Comparison of ENCODE assay signal across 11 cellular contexts in the genomic region with DNA sequence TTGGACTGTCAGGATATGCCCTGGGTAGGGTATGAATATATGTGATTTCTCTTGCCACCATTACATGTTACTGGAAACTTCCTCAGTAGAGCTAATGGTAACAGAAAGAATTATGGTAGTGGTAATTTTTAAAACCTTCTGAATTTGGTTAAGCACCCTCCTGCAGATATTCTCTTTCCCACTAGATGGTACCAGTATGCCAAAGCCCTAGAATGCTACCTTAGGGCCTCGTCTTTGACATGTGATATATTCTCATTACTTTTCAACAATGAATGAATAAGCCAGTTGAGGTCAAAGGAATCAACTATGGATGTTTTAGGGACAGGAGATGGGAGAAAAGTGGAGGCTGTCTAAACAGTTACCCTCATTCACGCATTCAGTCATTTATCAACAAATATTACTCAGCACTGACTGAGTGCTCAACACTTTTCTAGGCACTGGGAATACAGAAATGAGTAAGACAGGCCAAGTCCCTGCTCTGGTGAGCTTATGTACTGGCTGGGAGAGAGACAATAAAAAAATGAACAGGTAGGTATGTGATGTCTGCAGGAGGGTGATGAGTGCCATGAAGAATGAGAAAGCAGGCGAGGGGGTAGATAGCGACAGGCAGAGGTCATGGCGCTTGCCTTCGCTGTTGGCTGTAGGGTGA. TPM values are rescaled to one million over a fixed set of nuclear protein-coding genes. Genes with fewer than 3 reads are reported as not detected.
DNase-seq lines count a peak whose midpoint lies in the region; ATAC-seq, FAIRE-seq and TF ChIP-seq lines count a peak whose summit lies in the region.
"Had no signal": no experiment of that assay in that cellular context is flagged by ENCODE, and none has a peak within 500 bp of the region (broad histone marks: within the 10 kb centered on the region; RNA-seq: fewer than 3 reads in every experiment).

No MANE protein-coding gene starts in this region.

- intact Hi-C loops in adrenal gland (cut with DNase I) (no loop called here), lower leg skin (cut with DNase I; ENCODE audit: low total_unique reads) (no loop called here)

- peaks cover 5 to 10% (median 6%) of the 10 kb centered on the region in 4 donors for H3K4me1 Mint-ChIP-seq in CD4-positive, CD25-positive, alpha-beta regulatory T cell
- H3K4me1 Mint-ChIP-seq: stimulated activated naive B cell treated with anti-CD40 and anti-IgM and Interleukin-4, amounts not matched to agents 10 μg/mL and 1 μg/mL and 100 μg/mL, for 72 hours had no signal

- H3K27me3 ChIP-seq in CD4-positive, CD25-positive, alpha-beta regulatory T cell (ENCODE audit: control insufficient read depth, insufficient read depth, low read length) = no peaks in the 10 kb centered on the region
- no peaks in the 10 kb centered on the region for H3K27me3 ChIP-seq in adrenal gland

- in situ Hi-C loops in SK-MEL-5 (cut with HindIII; ENCODE audit: low pct_unique_long_range_greater_than_20kb, low sequenced_read_pairs) = no loop called here

- H3K27ac Mint-ChIP-seq in CD4-positive, CD25-positive, alpha-beta regulatory T cell = peak overlapping the region in 2 of 3 donors; percentile 2 to 63
- H3K27ac Mint-ChIP-seq: stimulated activated naive B cell treated with anti-CD40 and anti-IgM and Interleukin-4, amounts not matched to agents 10 μg/mL and 1 μg/mL and 100 μg/mL, for 72 hours had no signal

- no peaks in the 10 kb centered on the region for H3K9me3 ChIP-seq in CD4-positive, CD25-positive, alpha-beta regulatory T cell (ENCODE audit: control insufficient read depth in 2 of 2, low read length in 2 of 2)
- no peaks in the 10 kb centered on the region for H3K9me3 ChIP-seq in adrenal gland (replicated peaks in 1 of 3)

- no peak for TF ChIP-seq POLR2A in adrenal gland (IDR thresholded peaks at IDR 0.05)
- no peak for TF ChIP-seq POLR2A in lower leg skin (IDR thresholded peaks at IDR 0.05)

- DNase-seq in CD4-positive, CD25-positive, alpha-beta regulatory T cell = peak in 1 of 3 donors; percentile 26
- DNase-seq in GM18507 (ENCODE audit: extremely low spot score, insufficient read length, low read depth) (no peak), SK-MEL-5 (ENCODE audit: low read depth, low spot score) (peak; percentile 67), fibroblast of villous mesenchyme (ENCODE audit: low read depth) (peak; percentile 56), adrenal gland (no peak), 8988T (no peak), NCI-H1048 (lab: John Stamatoyannopoulos, UW) (no peak), lower leg skin (ENCODE audit: low spot score in 2 of 2) (no peak)
- DNase-seq: NCI-H1105; stimulated activated naive B cell treated with anti-CD40 and anti-IgM and Interleukin-4, amounts not matched to agents 10 μg/mL and 1 μg/mL and 100 μg/mL, for 72 hours had no signal

- WGBS in adrenal gland, 4 donors = 76 to 81% (median 78%) methylated on average over 6 of the region's 6 CpGs
- WGBS in lower leg skin, 2 donors = 88 to 90% methylated on average over 6 of the region's 6 CpGs

- peaks cover 0 to 2% (median 0%) of the 10 kb centered on the region in 7 donors for H3K9me3 Mint-ChIP-seq in CD4-positive, CD25-positive, alpha-beta regulatory T cell
- H3K9me3 Mint-ChIP-seq: stimulated activated naive B cell treated with anti-CD40 and anti-IgM and Interleukin-4, amounts not matched to agents 10 μg/mL and 1 μg/mL and 100 μg/mL, for 72 hours had no signal

- no peaks in the 10 kb centered on the region for H3K27me3 Mint-ChIP-seq in CD4-positive, CD25-positive, alpha-beta regulatory T cell

- no peaks in the 10 kb centered on the region for H3K36me3 ChIP-seq in CD4-positive, CD25-positive, alpha-beta regulatory T cell (ENCODE audit: control insufficient read depth, insufficient read depth, low read length)
- H3K36me3 ChIP-seq in adrenal gland (replicated peaks in 1 of 2) = no peaks in the 10 kb centered on the region

- TF ChIP-seq CTCF in fibroblast of villous mesenchyme (IDR thresholded peaks at IDR 0.05; ENCODE audit: insufficient read depth, low read depth, low read length) = peak; percentile 62
- TF ChIP-seq CTCF in adrenal gland (IDR thresholded peaks at IDR 0.05) = peak in 1 of 6 experiments; percentile 7
- TF ChIP-seq CTCF in lower leg skin (IDR thresholded peaks at IDR 0.05) = no peak

- no peak overlapping the region for H3K27ac ChIP-seq in CD4-positive, CD25-positive, alpha-beta regulatory T cell (ENCODE audit: insufficient read depth, low read length, poor library complexity, severe bottlenecking)
- no peak overlapping the region for H3K27ac ChIP-seq in adrenal gland

- no peak overlapping the region for H3K4me3 Mint-ChIP-seq in CD4-positive, CD25-positive, alpha-beta regulatory T cell
- H3K4me3 Mint-ChIP-seq: stimulated activated naive B cell treated with anti-CD40 and anti-IgM and Interleukin-4, amounts not matched to agents 10 μg/mL and 1 μg/mL and 100 μg/mL, for 72 hours had no signal

- no peaks in the 10 kb centered on the region for H3K4me1 ChIP-seq in CD4-positive, CD25-positive, alpha-beta regulatory T cell (ENCODE audit: control insufficient read depth, insufficient read depth, low read length, poor library complexity, severe bottlenecking)
- no peaks in the 10 kb centered on the region for H3K4me1 ChIP-seq in adrenal gland (replicated peaks in 1 of 2)

- H3K36me3 Mint-ChIP-seq in CD4-positive, CD25-positive, alpha-beta regulatory T cell = no peaks in the 10 kb centered on the region
- H3K36me3 Mint-ChIP-seq: stimulated activated naive B cell treated with anti-CD40 and anti-IgM and Interleukin-4, amounts not matched to agents 10 μg/mL and 1 μg/mL and 100 μg/mL, for 72 hours had no signal

- peak; percentile 37 to 53 for ATAC-seq in CD4-positive, CD25-positive, alpha-beta regulatory T cell (ENCODE audit: low read depth in 2 of 2)

- no peak overlapping the region for H3K4me3 ChIP-seq in CD4-positive, CD25-positive, alpha-beta regulatory T cell (ENCODE audit: low read depth, low read length)
- H3K4me3 ChIP-seq in fibroblast of villous mesenchyme (ENCODE audit: low read depth, low read length) (no peak overlapping the region), adrenal gland (no peak overlapping the region), lower leg skin (ENCODE audit: low read depth, poor library complexity, severe bottlenecking) (no peak overlapping the region)

- peak; percentile 51 for FAIRE-seq in GM18507 (lab: Jason Lieb, UNC)
- FAIRE-seq: GM12891 had no signal

RNA-seq across cellular contexts. Expression of gene CDH13, which starts 14.7 kb away (rescaled TPM):
- not detected for total RNA-seq in CD4-positive, CD25-positive, alpha-beta regulatory T cell
- polyA plus RNA-seq in CD4-positive, CD25-positive, alpha-beta regulatory T cell = not detected
- not detected in 2 replicates for total RNA-seq in SK-MEL-5 (2014; rRNA removed; shearing (Covaris generic))
- polyA plus RNA-seq in SK-MEL-5 (2015; cell fraction: cytosol; rRNA removed) = 0.04 TPM in 1 of 2 replicates, not detected in the other
- polyA plus RNA-seq in SK-MEL-5 (2015; cell fraction: nucleus; rRNA removed) = not detected in 2 replicates
- total RNA-seq in fibroblast of villous mesenchyme (47.5 and 72.2 TPM in 2 replicates), adrenal gland (10 to 100 TPM in 1 of 8 donors, 1 to 10 TPM in 6, under 1 TPM in 1; 0.86 to 30.6 (median 2.4) TPM), lower leg skin (100 to 1,000 TPM; 102 to 246 (median 155) TPM)
- polyA plus RNA-seq in adrenal gland = 1 to 10 TPM in 2 of 3 donors, under 1 TPM in 1; 0.97 to 3.3 (median 1.6) TPM

Comparison
In these comparisons a context has a peak if more than half of its experiments do, and no peak if none do; other contexts are left out.
1. DNase-seq: peak in SK-MEL-5 (single experiment) and fibroblast of villous mesenchyme (single experiment); none in GM18507 (single experiment), adrenal gland (0 of 7), 8988T (single experiment), NCI-H1048 (single experiment) and lower leg skin (0 of 2).